ENCODE assay signal across 12 cellular contexts in the genomic region with DNA sequence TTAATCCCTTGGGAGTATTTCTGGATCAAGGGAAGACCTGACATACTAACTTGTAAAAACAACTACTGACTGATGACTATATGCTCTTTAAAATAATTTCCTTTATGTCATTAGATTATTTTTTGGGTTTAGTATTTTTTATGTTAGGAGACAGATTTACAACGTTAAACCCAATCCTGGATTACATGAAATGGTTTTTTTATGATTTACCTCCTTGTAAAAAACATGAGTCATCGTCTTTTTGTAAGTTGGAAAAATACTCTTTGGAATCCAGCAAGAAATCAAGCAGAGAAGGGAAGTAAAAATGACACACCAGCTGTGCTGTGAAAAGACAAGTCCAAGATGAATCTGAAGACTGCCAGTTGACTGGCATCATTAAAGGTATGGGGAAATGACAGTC. TPM values are rescaled to one million over a fixed set of nuclear protein-coding genes. Genes with fewer than 3 reads are reported as not detected.
DNase-seq lines count a peak whose midpoint lies in the region; ATAC-seq and TF ChIP-seq lines count a peak whose summit lies in the region.
"Had no signal": no experiment of that assay in that cellular context is flagged by ENCODE, and none has a peak within 500 bp of the region (broad histone marks: within the 10 kb centered on the region; RNA-seq: fewer than 3 reads in every experiment).

No MANE protein-coding gene starts in this region.

- POLR2A ChIA-PET in activated CD4-positive, alpha-beta memory T cell treated with anti-CD3 and anti-CD28 coated beads for 36 hours (lab: Charles Lee): no interaction called here

- no peaks in the 10 kb centered on the region for H3K27me3 ChIP-seq in foreskin keratinocyte

- peaks cover 83% of the 10 kb centered on the region for H3K36me3 Mint-ChIP-seq in stimulated activated naive CD8-positive, alpha-beta T cell treated with anti-CD3 and anti-CD28 coated beads, Interleukin-15, Interleukin-2, amounts not matched to agents 100 ng/mL and 50 ng/mL, for 24 hours (ENCODE audit: low read depth)
- H3K36me3 Mint-ChIP-seq in activated CD4-positive, alpha-beta memory T cell treated with anti-CD3 and anti-CD28 coated beads for 36 hours: peaks cover 54% of the 10 kb centered on the region

- peaks cover 93% of the 10 kb centered on the region for H3K4me1 Mint-ChIP-seq in stimulated activated naive CD8-positive, alpha-beta T cell treated with anti-CD3 and anti-CD28 coated beads, Interleukin-15, Interleukin-2, amounts not matched to agents 100 ng/mL and 50 ng/mL, for 24 hours (ENCODE audit: low read depth)
- peaks cover 82% of the 10 kb centered on the region for H3K4me1 Mint-ChIP-seq in activated CD4-positive, alpha-beta memory T cell treated with anti-CD3 and anti-CD28 coated beads for 36 hours (ENCODE audit: low read depth)

- DNase-seq in stimulated activated naive CD8-positive, alpha-beta T cell treated with anti-CD3 and anti-CD28 coated beads, Interleukin-15, Interleukin-2, amounts not matched to agents 100 U/mL and 50 U/mL, for 24 hours: no peak
- no peak for DNase-seq in activated CD4-positive, alpha-beta memory T cell treated with anti-CD3 and anti-CD28 coated beads for 36 hours
- DNase-seq in foreskin keratinocyte (peak; percentile 30 to 41), GM13976 (ENCODE audit: low spot score) (no peak), left cardiac atrium (no peak)
- DNase-seq: NCI-H2081 treated with DMSO at 0.1 percent for 48 hours had no signal

- no peaks in the 10 kb centered on the region for H3K27me3 Mint-ChIP-seq in stimulated activated naive CD8-positive, alpha-beta T cell treated with anti-CD3 and anti-CD28 coated beads, Interleukin-15, Interleukin-2, amounts not matched to agents 100 ng/mL and 50 ng/mL, for 24 hours
- no peaks in the 10 kb centered on the region for H3K27me3 Mint-ChIP-seq in activated CD4-positive, alpha-beta memory T cell treated with anti-CD3 and anti-CD28 coated beads for 36 hours

- H3K27ac Mint-ChIP-seq in stimulated activated naive CD8-positive, alpha-beta T cell treated with anti-CD3 and anti-CD28 coated beads, Interleukin-15, Interleukin-2, amounts not matched to agents 100 ng/mL and 50 ng/mL, for 24 hours: peak overlapping the region; percentile 88
- peak overlapping the region; percentile 72 for H3K27ac Mint-ChIP-seq in activated CD4-positive, alpha-beta memory T cell treated with anti-CD3 and anti-CD28 coated beads for 36 hours
- H3K27ac Mint-ChIP-seq: GM23338 had no signal

- no peak for TF ChIP-seq CTCF in foreskin keratinocyte (conservative IDR thresholded peaks at IDR 0.05)
- TF ChIP-seq CTCF in GM13976 (IDR thresholded peaks at IDR 0.05; ENCODE audit: borderline replicate concordance, control extremely low read depth, extremely low read depth, insufficient read depth, missing control alignments): no peak

- CTCF ChIA-PET in activated CD4-positive, alpha-beta memory T cell treated with anti-CD3 and anti-CD28 coated beads for 36 hours (lab: Charles Lee): no interaction called here

- H3K4me1 ChIP-seq in foreskin keratinocyte: peaks cover 4% of the 10 kb centered on the region

- intact Hi-C loops in activated CD4-positive, alpha-beta memory T cell treated with anti-CD3 and anti-CD28 coated beads for 36 hours (cut with micrococcal nuclease): no loop called here
- intact Hi-C loops in left cardiac atrium (cut with DNase I): no loop called here

- ATAC-seq in stimulated activated naive CD8-positive, alpha-beta T cell treated with anti-CD3 and anti-CD28 coated beads, Interleukin-15, Interleukin-2, amounts not matched to agents 100 U/mL and 50 U/mL, for 24 hours: no peak
- ATAC-seq in foreskin keratinocyte: no peak
- no peak for ATAC-seq in SK-N-SH treated with all-trans-retinoic acid at 6 μM for 48 hours
- ATAC-seq in GM21786 (IDR thresholded peaks at IDR 0.05; ENCODE audit: unreplicated experiment): no peak
- no peak for ATAC-seq in left cardiac atrium
- ATAC-seq: GM23338 had no signal

- H3K27ac ChIP-seq in foreskin keratinocyte: no peak overlapping the region
- H3K27ac ChIP-seq: C4-2B had no signal

- H3K9me3 Mint-ChIP-seq in stimulated activated naive CD8-positive, alpha-beta T cell treated with anti-CD3 and anti-CD28 coated beads, Interleukin-15, Interleukin-2, amounts not matched to agents 100 ng/mL and 50 ng/mL, for 24 hours: no peaks in the 10 kb centered on the region
- H3K9me3 Mint-ChIP-seq in activated CD4-positive, alpha-beta memory T cell treated with anti-CD3 and anti-CD28 coated beads for 36 hours: no peaks in the 10 kb centered on the region
- H3K9me3 Mint-ChIP-seq: GM23338, neural crest cell had no signal

- in situ Hi-C loops in GM13976 (cut with MboI; ENCODE audit: low sequenced_read_pairs, unreplicated experiment): no loop called here

- H3K4me3 Mint-ChIP-seq in stimulated activated naive CD8-positive, alpha-beta T cell treated with anti-CD3 and anti-CD28 coated beads, Interleukin-15, Interleukin-2, amounts not matched to agents 100 ng/mL and 50 ng/mL, for 24 hours: peak overlapping the region; percentile 65
- H3K4me3 Mint-ChIP-seq in activated CD4-positive, alpha-beta memory T cell treated with anti-CD3 and anti-CD28 coated beads for 36 hours: no peak overlapping the region
- H3K4me3 Mint-ChIP-seq: GM23338, neural crest cell had no signal

TF ChIP-seq in SK-N-SH treated with all-trans-retinoic acid at 6 μM for 48 hours, 23 proteins besides CTCF, POLR2A, EP300 and RAD21 (continues in another document):
- no peak for TF ChIP-seq SNAI2 (CRISPR knock-in tag; IDR thresholded peaks at IDR 0.05)
- no peak for TF ChIP-seq TCF4 (CRISPR knock-in tag; IDR thresholded peaks at IDR 0.05; ENCODE audit: borderline replicate concordance)
- no peak for TF ChIP-seq ZFP30 (CRISPR knock-in tag; IDR thresholded peaks at IDR 0.05)
- no peak for TF ChIP-seq PPARA (CRISPR knock-in tag; IDR thresholded peaks at IDR 0.05; ENCODE audit: borderline replicate concordance)
- TF ChIP-seq, protein P1, sequence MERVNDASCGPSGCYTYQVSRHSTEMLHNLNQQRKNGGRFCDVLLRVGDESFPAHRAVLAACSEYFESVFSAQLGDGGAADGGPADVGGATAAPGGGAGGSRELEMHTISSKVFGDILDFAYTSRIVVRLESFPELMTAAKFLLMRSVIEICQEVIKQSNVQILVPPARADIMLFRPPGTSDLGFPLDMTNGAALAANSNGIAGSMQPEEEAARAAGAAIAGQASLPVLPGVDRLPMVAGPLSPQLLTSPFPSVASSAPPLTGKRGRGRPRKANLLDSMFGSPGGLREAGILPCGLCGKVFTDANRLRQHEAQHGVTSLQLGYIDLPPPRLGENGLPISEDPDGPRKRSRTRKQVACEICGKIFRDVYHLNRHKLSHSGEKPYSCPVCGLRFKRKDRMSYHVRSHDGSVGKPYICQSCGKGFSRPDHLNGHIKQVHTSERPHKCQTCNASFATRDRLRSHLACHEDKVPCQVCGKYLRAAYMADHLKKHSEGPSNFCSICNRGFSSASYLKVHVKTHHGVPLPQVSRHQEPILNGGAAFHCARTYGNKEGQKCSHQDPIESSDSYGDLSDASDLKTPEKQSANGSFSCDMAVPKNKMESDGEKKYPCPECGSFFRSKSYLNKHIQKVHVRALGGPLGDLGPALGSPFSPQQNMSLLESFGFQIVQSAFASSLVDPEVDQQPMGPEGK (CRISPR knock-in tag; IDR thresholded peaks at IDR 0.05; ENCODE audit: borderline replicate concordance): no peak
- TF ChIP-seq ZNF70 (CRISPR knock-in tag; IDR thresholded peaks at IDR 0.05): no peak
- TF ChIP-seq ESRRG (CRISPR knock-in tag; IDR thresholded peaks at IDR 0.05): no peak
- TF ChIP-seq, protein P2, sequence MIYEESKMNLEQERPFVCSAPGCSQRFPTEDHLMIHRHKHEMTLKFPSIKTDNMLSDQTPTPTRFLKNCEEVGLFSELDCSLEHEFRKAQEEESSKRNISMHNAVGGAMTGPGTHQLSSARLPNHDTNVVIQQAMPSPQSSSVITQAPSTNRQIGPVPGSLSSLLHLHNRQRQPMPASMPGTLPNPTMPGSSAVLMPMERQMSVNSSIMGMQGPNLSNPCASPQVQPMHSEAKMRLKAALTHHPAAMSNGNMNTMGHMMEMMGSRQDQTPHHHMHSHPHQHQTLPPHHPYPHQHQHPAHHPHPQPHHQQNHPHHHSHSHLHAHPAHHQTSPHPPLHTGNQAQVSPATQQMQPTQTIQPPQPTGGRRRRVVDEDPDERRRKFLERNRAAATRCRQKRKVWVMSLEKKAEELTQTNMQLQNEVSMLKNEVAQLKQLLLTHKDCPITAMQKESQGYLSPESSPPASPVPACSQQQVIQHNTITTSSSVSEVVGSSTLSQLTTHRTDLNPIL (CRISPR knock-in tag; IDR thresholded peaks at IDR 0.05; ENCODE audit: low read depth): no peak
- TF ChIP-seq, protein P3, sequence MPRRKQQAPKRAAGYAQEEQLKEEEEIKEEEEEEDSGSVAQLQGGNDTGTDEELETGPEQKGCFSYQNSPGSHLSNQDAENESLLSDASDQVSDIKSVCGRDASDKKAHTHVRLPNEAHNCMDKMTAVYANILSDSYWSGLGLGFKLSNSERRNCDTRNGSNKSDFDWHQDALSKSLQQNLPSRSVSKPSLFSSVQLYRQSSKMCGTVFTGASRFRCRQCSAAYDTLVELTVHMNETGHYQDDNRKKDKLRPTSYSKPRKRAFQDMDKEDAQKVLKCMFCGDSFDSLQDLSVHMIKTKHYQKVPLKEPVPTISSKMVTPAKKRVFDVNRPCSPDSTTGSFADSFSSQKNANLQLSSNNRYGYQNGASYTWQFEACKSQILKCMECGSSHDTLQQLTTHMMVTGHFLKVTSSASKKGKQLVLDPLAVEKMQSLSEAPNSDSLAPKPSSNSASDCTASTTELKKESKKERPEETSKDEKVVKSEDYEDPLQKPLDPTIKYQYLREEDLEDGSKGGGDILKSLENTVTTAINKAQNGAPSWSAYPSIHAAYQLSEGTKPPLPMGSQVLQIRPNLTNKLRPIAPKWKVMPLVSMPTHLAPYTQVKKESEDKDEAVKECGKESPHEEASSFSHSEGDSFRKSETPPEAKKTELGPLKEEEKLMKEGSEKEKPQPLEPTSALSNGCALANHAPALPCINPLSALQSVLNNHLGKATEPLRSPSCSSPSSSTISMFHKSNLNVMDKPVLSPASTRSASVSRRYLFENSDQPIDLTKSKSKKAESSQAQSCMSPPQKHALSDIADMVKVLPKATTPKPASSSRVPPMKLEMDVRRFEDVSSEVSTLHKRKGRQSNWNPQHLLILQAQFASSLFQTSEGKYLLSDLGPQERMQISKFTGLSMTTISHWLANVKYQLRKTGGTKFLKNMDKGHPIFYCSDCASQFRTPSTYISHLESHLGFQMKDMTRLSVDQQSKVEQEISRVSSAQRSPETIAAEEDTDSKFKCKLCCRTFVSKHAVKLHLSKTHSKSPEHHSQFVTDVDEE (CRISPR knock-in tag; IDR thresholded peaks at IDR 0.05): no peak
- no peak for TF ChIP-seq GLIS3 (CRISPR knock-in tag; IDR thresholded peaks at IDR 0.05)

RNA-seq across cellular contexts. Expression of a gene that starts 6.7 kb away (rescaled TPM):
- 100 to 1,000 TPM; 126 to 128 TPM for total RNA-seq in activated CD4-positive, alpha-beta memory T cell treated with anti-CD3 and anti-CD28 coated beads for 36 hours
- total RNA-seq in foreskin keratinocyte (31.1 and 32.0 TPM in 2 replicates), left cardiac atrium (10 to 100 TPM; 16.0 to 16.4 TPM)
- 5.8 and 6.8 TPM in 2 replicates for polyA plus RNA-seq in foreskin keratinocyte

RNA-seq across cellular contexts. Expression of a gene that starts 12.9 kb away (rescaled TPM):
- 10 to 100 TPM; 56.3 to 58.4 TPM for total RNA-seq in activated CD4-positive, alpha-beta memory T cell treated with anti-CD3 and anti-CD28 coated beads for 36 hours
- 51.1 and 53.5 TPM in 2 replicates for total RNA-seq in foreskin keratinocyte
- polyA plus RNA-seq in foreskin keratinocyte: 53.1 and 57.7 TPM in 2 replicates
- 10 to 100 TPM; 10.5 to 10.9 TPM for total RNA-seq in left cardiac atrium

Comparison
In these comparisons a context has a peak if more than half of its experiments do, and no peak if none do; other contexts are left out.
1. DNase-seq: peak in foreskin keratinocyte (2 of 2); none in stimulated activated naive CD8-positive, alpha-beta T cell treated with anti-CD3 and anti-CD28 coated beads, Interleukin-15, Interleukin-2, amounts not matched to agents 100 U/mL and 50 U/mL, for 24 hours (single experiment), activated CD4-positive, alpha-beta memory T cell treated with anti-CD3 and anti-CD28 coated beads for 36 hours (single experiment), GM13976 (single experiment) and left cardiac atrium (single experiment).